In the genomic region with DNA sequence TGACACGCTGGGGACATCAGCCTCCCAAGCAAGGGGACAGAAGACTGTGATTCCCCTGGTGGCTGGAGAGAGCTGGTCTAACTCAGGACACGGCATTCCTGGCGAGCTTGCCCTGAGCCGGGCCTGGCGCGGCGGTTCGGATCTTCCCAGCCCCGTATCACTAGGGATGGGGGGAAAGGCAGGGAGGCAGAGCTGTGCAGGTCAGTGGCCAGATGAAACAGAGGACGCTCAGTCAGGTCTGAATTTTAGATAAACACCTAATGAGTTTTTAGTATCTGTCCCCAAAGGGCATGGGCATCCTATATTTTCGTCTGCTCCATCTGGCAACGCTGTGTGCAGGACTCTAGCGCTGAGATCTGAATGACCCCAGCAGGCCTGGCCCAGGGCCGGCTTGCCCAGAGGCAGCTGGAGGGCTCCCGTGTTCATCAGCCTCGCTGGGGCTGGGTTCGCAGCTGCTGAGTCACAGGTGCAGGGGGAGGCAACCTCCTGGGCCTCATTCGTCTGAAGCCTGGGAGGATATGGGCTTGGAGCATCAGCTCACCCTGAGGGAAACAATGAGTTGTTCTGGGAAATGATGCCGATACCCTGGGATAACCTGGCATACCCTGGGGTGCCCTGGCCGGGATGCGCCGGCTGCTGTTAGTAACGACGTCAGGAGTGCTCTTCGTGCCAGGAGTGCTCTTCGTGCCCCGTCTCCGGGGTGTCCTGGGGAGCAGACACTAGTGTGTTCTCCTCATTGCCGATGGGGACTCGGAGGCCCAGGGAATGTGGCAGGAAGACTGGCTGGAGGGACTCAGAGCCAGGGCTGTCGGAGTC, we compare ENCODE assay signal across 1 cellular context.
TF ChIP-seq lines count a peak whose summit lies in the region.

No MANE protein-coding gene starts in this region.

TF ChIP-seq in K562, 482 proteins besides CTCF, POLR2A, EP300 and RAD21 (continued from another document and continues in another):
- TF ChIP-seq, protein P1, sequence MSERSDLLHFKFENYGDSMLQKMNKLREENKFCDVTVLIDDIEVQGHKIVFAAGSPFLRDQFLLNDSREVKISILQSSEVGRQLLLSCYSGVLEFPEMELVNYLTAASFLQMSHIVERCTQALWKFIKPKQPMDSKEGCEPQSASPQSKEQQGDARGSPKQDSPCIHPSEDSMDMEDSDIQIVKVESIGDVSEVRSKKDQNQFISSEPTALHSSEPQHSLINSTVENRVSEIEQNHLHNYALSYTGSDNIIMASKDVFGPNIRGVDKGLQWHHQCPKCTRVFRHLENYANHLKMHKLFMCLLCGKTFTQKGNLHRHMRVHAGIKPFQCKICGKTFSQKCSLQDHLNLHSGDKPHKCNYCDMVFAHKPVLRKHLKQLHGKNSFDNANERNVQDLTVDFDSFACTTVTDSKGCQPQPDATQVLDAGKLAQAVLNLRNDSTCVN (CRISPR knock-in tag; IDR thresholded peaks at IDR 0.05): no peak
- no peak for TF ChIP-seq GTF2E2 (tag; IDR thresholded peaks at IDR 0.05)
- peak; percentile 26; the same call in 1 of the 2 replicates for TF ChIP-seq ARID1B (IDR thresholded peaks at IDR 0.05)
- no peak for TF ChIP-seq SNIP1 (IDR thresholded peaks at IDR 0.05; ENCODE audit: low read depth)
- peak in 1 of 2 experiments; percentile 54; a peak in 1 of 4 replicates for TF ChIP-seq SRF (CRISPR knock-in tag; IDR thresholded peaks at IDR 0.05)
- peak; percentile 52; the same call in 1 of the 2 replicates for TF ChIP-seq POLR2G (IDR thresholded peaks at IDR 0.05; ENCODE audit: low read depth, low read length)
- TF ChIP-seq RB1 (IDR thresholded peaks at IDR 0.05; ENCODE audit: low read depth): 0 out of 2 replicates have a peak, but pooled peaks have one; percentile 9
- no peak for TF ChIP-seq ZKSCAN8 (CRISPR knock-in tag; IDR thresholded peaks at IDR 0.05)
- 0 out of 2 replicates have a peak, but pooled peaks have one; percentile 9 for TF ChIP-seq MYC (IDR thresholded peaks at IDR 0.05; ENCODE audit: low read depth, low read length)
- no peak for TF ChIP-seq MYC (CRISPR knock-in tag; IDR thresholded peaks at IDR 0.05; ENCODE audit: borderline replicate concordance, low read depth)
- TF ChIP-seq GABPA (tag; conservative IDR thresholded peaks at IDR 0.05; ENCODE audit: low read depth): no peak
- no peak for TF ChIP-seq TAF7 (tag; IDR thresholded peaks at IDR 0.05)
- peak; percentile 15; the same call in 1 of the 2 replicates for TF ChIP-seq ATF7 (IDR thresholded peaks at IDR 0.05)
- TF ChIP-seq, protein P2, sequence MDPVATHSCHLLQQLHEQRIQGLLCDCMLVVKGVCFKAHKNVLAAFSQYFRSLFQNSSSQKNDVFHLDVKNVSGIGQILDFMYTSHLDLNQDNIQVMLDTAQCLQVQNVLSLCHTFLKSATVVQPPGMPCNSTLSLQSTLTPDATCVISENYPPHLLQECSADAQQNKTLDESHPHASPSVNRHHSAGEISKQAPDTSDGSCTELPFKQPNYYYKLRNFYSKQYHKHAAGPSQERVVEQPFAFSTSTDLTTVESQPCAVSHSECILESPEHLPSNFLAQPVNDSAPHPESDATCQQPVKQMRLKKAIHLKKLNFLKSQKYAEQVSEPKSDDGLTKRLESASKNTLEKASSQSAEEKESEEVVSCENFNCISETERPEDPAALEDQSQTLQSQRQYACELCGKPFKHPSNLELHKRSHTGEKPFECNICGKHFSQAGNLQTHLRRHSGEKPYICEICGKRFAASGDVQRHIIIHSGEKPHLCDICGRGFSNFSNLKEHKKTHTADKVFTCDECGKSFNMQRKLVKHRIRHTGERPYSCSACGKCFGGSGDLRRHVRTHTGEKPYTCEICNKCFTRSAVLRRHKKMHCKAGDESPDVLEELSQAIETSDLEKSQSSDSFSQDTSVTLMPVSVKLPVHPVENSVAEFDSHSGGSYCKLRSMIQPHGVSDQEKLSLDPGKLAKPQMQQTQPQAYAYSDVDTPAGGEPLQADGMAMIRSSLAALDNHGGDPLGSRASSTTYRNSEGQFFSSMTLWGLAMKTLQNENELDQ (CRISPR knock-in tag; IDR thresholded peaks at IDR 0.05; ENCODE audit: borderline replicate concordance): no peak
- no peak for TF ChIP-seq ILK (tag; IDR thresholded peaks at IDR 0.05; ENCODE audit: borderline replicate concordance, low read depth)
- TF ChIP-seq YY1 (IDR thresholded peaks at IDR 0.05; ENCODE audit: borderline replicate concordance in 1 of 3, control insufficient read depth in 1 of 3, extremely low read depth in 1 of 3, insufficient read depth in 3 of 3, insufficient read length in 1 of 3, insufficient replicate concordance in 2 of 3, low read depth in 1 of 3, low read length in 2 of 3): peak in 1 of 3 experiments; percentile 11
- TF ChIP-seq, protein P3, sequence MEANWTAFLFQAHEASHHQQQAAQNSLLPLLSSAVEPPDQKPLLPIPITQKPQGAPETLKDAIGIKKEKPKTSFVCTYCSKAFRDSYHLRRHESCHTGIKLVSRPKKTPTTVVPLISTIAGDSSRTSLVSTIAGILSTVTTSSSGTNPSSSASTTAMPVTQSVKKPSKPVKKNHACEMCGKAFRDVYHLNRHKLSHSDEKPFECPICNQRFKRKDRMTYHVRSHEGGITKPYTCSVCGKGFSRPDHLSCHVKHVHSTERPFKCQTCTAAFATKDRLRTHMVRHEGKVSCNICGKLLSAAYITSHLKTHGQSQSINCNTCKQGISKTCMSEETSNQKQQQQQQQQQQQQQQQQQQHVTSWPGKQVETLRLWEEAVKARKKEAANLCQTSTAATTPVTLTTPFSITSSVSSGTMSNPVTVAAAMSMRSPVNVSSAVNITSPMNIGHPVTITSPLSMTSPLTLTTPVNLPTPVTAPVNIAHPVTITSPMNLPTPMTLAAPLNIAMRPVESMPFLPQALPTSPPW (CRISPR knock-in tag; IDR thresholded peaks at IDR 0.05): peak; percentile 35; the same call in 1 of the 2 replicates
- TF ChIP-seq, protein P4, sequence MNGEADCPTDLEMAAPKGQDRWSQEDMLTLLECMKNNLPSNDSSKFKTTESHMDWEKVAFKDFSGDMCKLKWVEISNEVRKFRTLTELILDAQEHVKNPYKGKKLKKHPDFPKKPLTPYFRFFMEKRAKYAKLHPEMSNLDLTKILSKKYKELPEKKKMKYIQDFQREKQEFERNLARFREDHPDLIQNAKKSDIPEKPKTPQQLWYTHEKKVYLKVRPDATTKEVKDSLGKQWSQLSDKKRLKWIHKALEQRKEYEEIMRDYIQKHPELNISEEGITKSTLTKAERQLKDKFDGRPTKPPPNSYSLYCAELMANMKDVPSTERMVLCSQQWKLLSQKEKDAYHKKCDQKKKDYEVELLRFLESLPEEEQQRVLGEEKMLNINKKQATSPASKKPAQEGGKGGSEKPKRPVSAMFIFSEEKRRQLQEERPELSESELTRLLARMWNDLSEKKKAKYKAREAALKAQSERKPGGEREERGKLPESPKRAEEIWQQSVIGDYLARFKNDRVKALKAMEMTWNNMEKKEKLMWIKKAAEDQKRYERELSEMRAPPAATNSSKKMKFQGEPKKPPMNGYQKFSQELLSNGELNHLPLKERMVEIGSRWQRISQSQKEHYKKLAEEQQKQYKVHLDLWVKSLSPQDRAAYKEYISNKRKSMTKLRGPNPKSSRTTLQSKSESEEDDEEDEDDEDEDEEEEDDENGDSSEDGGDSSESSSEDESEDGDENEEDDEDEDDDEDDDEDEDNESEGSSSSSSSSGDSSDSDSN (IDR thresholded peaks at IDR 0.05; ENCODE audit: borderline replicate concordance in 1 of 2, low read depth in 2 of 2, low read length in 2 of 2): peak in 1 of 2 experiments; percentile 90; a peak in 1 of 4 replicates
- TF ChIP-seq DPF2 (IDR thresholded peaks at IDR 0.05): peak; percentile 37; the same call in 1 of the 2 replicates
- TF ChIP-seq MAFK (IDR thresholded peaks at IDR 0.05; ENCODE audit: low read length): peak; percentile 72
- TF ChIP-seq, protein P5, sequence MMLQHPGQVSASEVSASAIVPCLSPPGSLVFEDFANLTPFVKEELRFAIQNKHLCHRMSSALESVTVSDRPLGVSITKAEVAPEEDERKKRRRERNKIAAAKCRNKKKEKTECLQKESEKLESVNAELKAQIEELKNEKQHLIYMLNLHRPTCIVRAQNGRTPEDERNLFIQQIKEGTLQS (IDR thresholded peaks at IDR 0.05): peak; percentile 40; the same call in 1 of the 2 replicates
- TF ChIP-seq, protein P5 (CRISPR knock-in tag; conservative IDR thresholded peaks at IDR 0.05): no peak
- TF ChIP-seq ELF4 (CRISPR knock-in tag; IDR thresholded peaks at IDR 0.05): no peak
- TF ChIP-seq MCM2 (IDR thresholded peaks at IDR 0.05; ENCODE audit: low read depth): no peak
- TF ChIP-seq CBFA2T3 (IDR thresholded peaks at IDR 0.05): peak; percentile 51; the same call in 1 of the 2 replicates
- TF ChIP-seq HNRNPUL1 (IDR thresholded peaks at IDR 0.05; ENCODE audit: low read length): no peak
- TF ChIP-seq ZNF316 (IDR thresholded peaks at IDR 0.05): peak; percentile 69
- no peak for TF ChIP-seq MBD2 (IDR thresholded peaks at IDR 0.05; ENCODE audit: borderline replicate concordance, low read depth)
- TF ChIP-seq ELF1 (tag; IDR thresholded peaks at IDR 0.05): no peak
- no peak for TF ChIP-seq TBP (optimal IDR thresholded peaks at IDR 0.05; ENCODE audit: low read depth, low read length)
- no peak for TF ChIP-seq ZNF184 (CRISPR knock-in tag; IDR thresholded peaks at IDR 0.05)
- TF ChIP-seq SRSF7 (optimal IDR thresholded peaks at IDR 0.05; ENCODE audit: low read depth, low read length): no peak
- no peak for TF ChIP-seq TEAD4 (IDR thresholded peaks at IDR 0.05; ENCODE audit: low read length)
- no peak for TF ChIP-seq TEAD4 (CRISPR knock-in tag; IDR thresholded peaks at IDR 0.05; ENCODE audit: borderline replicate concordance)
- TF ChIP-seq ZFP30 (CRISPR knock-in tag; IDR thresholded peaks at IDR 0.05; ENCODE audit: borderline replicate concordance): no peak
- TF ChIP-seq BHLHE40 (IDR thresholded peaks at IDR 0.05; ENCODE audit: low read length): peak; percentile 27; the same call in 1 of the 2 replicates
- 0 out of 2 replicates have a peak, but pooled peaks have one; percentile 40 for TF ChIP-seq NFRKB (IDR thresholded peaks at IDR 0.05; ENCODE audit: low read depth)
- TF ChIP-seq CBX3 (IDR thresholded peaks at IDR 0.05; ENCODE audit: borderline replicate concordance in 1 of 2, low read length in 2 of 2): 0 out of 3 replicates have a peak, but pooled peaks of 1 of the 2 experiments have one; percentile 6
- TF ChIP-seq, protein P6, sequence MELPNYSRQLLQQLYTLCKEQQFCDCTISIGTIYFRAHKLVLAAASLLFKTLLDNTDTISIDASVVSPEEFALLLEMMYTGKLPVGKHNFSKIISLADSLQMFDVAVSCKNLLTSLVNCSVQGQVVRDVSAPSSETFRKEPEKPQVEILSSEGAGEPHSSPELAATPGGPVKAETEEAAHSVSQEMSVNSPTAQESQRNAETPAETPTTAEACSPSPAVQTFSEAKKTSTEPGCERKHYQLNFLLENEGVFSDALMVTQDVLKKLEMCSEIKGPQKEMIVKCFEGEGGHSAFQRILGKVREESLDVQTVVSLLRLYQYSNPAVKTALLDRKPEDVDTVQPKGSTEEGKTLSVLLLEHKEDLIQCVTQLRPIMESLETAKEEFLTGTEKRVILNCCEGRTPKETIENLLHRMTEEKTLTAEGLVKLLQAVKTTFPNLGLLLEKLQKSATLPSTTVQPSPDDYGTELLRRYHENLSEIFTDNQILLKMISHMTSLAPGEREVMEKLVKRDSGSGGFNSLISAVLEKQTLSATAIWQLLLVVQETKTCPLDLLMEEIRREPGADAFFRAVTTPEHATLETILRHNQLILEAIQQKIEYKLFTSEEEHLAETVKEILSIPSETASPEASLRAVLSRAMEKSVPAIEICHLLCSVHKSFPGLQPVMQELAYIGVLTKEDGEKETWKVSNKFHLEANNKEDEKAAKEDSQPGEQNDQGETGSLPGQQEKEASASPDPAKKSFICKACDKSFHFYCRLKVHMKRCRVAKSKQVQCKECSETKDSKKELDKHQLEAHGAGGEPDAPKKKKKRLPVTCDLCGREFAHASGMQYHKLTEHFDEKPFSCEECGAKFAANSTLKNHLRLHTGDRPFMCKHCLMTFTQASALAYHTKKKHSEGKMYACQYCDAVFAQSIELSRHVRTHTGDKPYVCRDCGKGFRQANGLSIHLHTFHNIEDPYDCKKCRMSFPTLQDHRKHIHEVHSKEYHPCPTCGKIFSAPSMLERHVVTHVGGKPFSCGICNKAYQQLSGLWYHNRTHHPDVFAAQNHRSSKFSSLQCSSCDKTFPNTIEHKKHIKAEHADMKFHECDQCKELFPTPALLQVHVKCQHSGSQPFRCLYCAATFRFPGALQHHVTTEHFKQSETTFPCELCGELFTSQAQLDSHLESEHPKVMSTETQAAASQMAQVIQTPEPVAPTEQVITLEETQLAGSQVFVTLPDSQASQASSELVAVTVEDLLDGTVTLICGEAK (IDR thresholded peaks at IDR 0.05): peak; percentile 26; the same call in 1 of the 2 replicates
- TF ChIP-seq, protein P6 (CRISPR knock-in tag; IDR thresholded peaks at IDR 0.05): no peak
- TF ChIP-seq ZFX (CRISPR knock-in tag; IDR thresholded peaks at IDR 0.05): peak; percentile 31; the same call in 1 of the 2 replicates
- TF ChIP-seq OTX1 (CRISPR knock-in tag; IDR thresholded peaks at IDR 0.05): no peak
